Comparison of ENCODE assay signal across 19 cellular contexts in genomic region chr6:138503881-138504680, GRCh38. TPM values are rescaled to one million over a fixed set of nuclear protein-coding genes. Genes with fewer than 3 reads are reported as not detected.
DNase-seq lines count a peak whose midpoint lies in the region; ATAC-seq and TF ChIP-seq lines count a peak whose summit lies in the region.
"Had no signal": no experiment of that assay in that cellular context is flagged by ENCODE, and none has a peak within 500 bp of the region (broad histone marks: within the 10 kb centered on the region; RNA-seq: fewer than 3 reads in every experiment).

No MANE protein-coding gene starts in this region.

- TF ChIP-seq POLR2A in transverse colon (IDR thresholded peaks at IDR 0.05): peak; percentile 43

- DNase-seq in HT-29 (ENCODE audit: low spot score) (peak; percentile 61), amniotic epithelial cell (ENCODE audit: low read depth) (peak; percentile 23), transverse colon (no peak), NCI-H524 treated with DMSO at 0.1 percent for 48 hours (lab: John Stamatoyannopoulos, UW) (no peak), activated gamma-delta T cell (lab: John Stamatoyannopoulos, UW) (no peak)
- DNase-seq: activated CD8-positive, alpha-beta T cell treated with anti-CD3 and anti-CD28 coated beads for 36 hours; activated T-cell treated with anti-CD3 and anti-CD28 coated beads, Interleukin-2, amount 50 U/mL, for 48 hours; BE2C; DMS153; naive thymus-derived CD8-positive, alpha-beta T cell; NCI-H187 treated with DMSO at 0.1 percent for 48 hours; NCI-H345; RPMI8226; testis had no signal

- H3K4me3 ChIP-seq in liver (ENCODE audit: low read depth in 1 of 3, low read length in 3 of 3): no peak overlapping the region
- H3K4me3 ChIP-seq in transverse colon: peak overlapping the region in 2 of 4 donors; percentile 2 to 28
- H3K4me3 ChIP-seq: esophagus muscularis mucosa, lung, prostate gland, testis had no signal

- H3K36me3 ChIP-seq in liver (ENCODE audit: control insufficient read depth in 4 of 4, insufficient read depth in 3 of 4, low read depth in 1 of 4, low read length in 3 of 4): no peaks in the 10 kb centered on the region
- no peaks in the 10 kb centered on the region for H3K36me3 ChIP-seq in transverse colon
- H3K36me3 ChIP-seq: BE2C, esophagus muscularis mucosa, prostate gland had no signal

- ATAC-seq in HG02885 (IDR thresholded peaks at IDR 0.05; ENCODE audit: poor library complexity, unreplicated experiment): no peak
- ATAC-seq: activated CD8-positive, alpha-beta T cell treated with anti-CD3 and anti-CD28 coated beads for 36 hours; naive thymus-derived CD8-positive, alpha-beta T cell had no signal

- H3K27ac ChIP-seq in liver (ENCODE audit: low read depth in 1 of 2, low read length in 2 of 2) (peak overlapping the region; percentile 77 to 81), transverse colon (peak overlapping the region; percentile 87 to 93 (median 88))
- H3K27ac ChIP-seq: esophagus muscularis mucosa, prostate gland, testis had no signal

- intact Hi-C loops in transverse colon (cut with DNase I; ENCODE audit: low total_unique reads): loop anchor here (10.0 kb wide), 1 partner anchor 389 kb away; no protein-coding TSS in a partner anchor

- H3K9ac ChIP-seq in liver (ENCODE audit: low read depth in 1 of 2, low read length in 2 of 2): peak overlapping the region in 1 of 2 donors; percentile 8

- H3K4me1 ChIP-seq in liver (ENCODE audit: control insufficient read depth in 4 of 4, insufficient read depth in 4 of 4, low read length in 3 of 4) (peaks cover 12 to 86% (median 76%) of the 10 kb centered on the region in 4 donors), transverse colon (peaks cover 15 to 89% (median 49%) of the 10 kb centered on the region in 4 donors)
- H3K4me1 ChIP-seq: BE2C, prostate gland, testis had no signal

- 35% methylated on average over 7 of the region's 7 CpGs for WGBS in liver
- WGBS in transverse colon (ENCODE audit: low coverage in 1 of 2), 2 donors: 41 to 46% methylated on average over 6 to 7 of the region's 7 CpGs

- H3K9me3 ChIP-seq in liver (ENCODE audit: control insufficient read depth in 4 of 4, low read length in 3 of 4) (no peaks in the 10 kb centered on the region), transverse colon (no peaks in the 10 kb centered on the region)
- H3K9me3 ChIP-seq: BE2C, esophagus muscularis mucosa, prostate gland, testis had no signal

- in situ Hi-C loops in transverse colon (cut with MboI; ENCODE audit: low pct_ligation_motif_present in 1 of 4, low pct_unique_long_range_greater_than_20kb in 1 of 4, low sequenced_read_pairs in 3 of 4): loop anchor here in 1 of 4 donors (25.0 kb wide), 1 partner anchor 392 kb away; the partner anchor contains the start of gene PERP

- peak; percentile 46 to 54 for TF ChIP-seq RAD21 in liver (IDR thresholded peaks at IDR 0.05)

- TF ChIP-seq EP300 in transverse colon (IDR thresholded peaks at IDR 0.05; ENCODE audit: low read depth): no peak

- TF ChIP-seq CTCF in liver (IDR thresholded peaks at IDR 0.05; ENCODE audit: low read depth, low read length, missing input control) (no peak), transverse colon (IDR thresholded peaks at IDR 0.05) (no peak)

- no peaks in the 10 kb centered on the region for H3K27me3 ChIP-seq in liver (ENCODE audit: control insufficient read depth in 4 of 4, insufficient read depth in 4 of 4, low read length in 3 of 4)
- no peaks in the 10 kb centered on the region for H3K27me3 ChIP-seq in transverse colon
- H3K27me3 ChIP-seq: esophagus muscularis mucosa, testis had no signal

TF ChIP-seq in liver, 16 proteins besides CTCF, POLR2A, EP300 and RAD21:
- TF ChIP-seq ATF3 (IDR thresholded peaks at IDR 0.05) (peak; percentile 71), NR2F2 (IDR thresholded peaks at IDR 0.05) (peak; percentile 73), RXRA (IDR thresholded peaks at IDR 0.05) (peak; percentile 92 to 94), TAF1 (conservative IDR thresholded peaks at IDR 0.05) (peak; percentile 78), REST (IDR thresholded peaks at IDR 0.05) (peak; percentile 91), HNF4G (IDR thresholded peaks at IDR 0.05) (peak; percentile 87), YY1 (IDR thresholded peaks at IDR 0.05) (peak; percentile 63), ZBTB33 (IDR thresholded peaks at IDR 0.05) (peak; percentile 65), FOXA2 (IDR thresholded peaks at IDR 0.05) (peak; percentile 55), MAX (IDR thresholded peaks at IDR 0.05) (peak; percentile 84), SP1 (IDR thresholded peaks at IDR 0.05) (peak; percentile 94), FOXA1 (IDR thresholded peaks at IDR 0.05) (peak; percentile 66), HNF4A (conservative IDR thresholded peaks at IDR 0.05) (peak; percentile 95 to 97), JUND (IDR thresholded peaks at IDR 0.05) (peak; percentile 88 to 91), EGR1 (IDR thresholded peaks at IDR 0.05; ENCODE audit: low read depth in 2 of 2) (peak; percentile 51 to 77), GABPA (IDR thresholded peaks at IDR 0.05 in 1 of 2, conservative IDR thresholded peaks at IDR 0.05 in 1 of 2) (peak in 1 of 2 donors; percentile 19)

RNA-seq across cellular contexts. Expression of gene NHSL1, which starts 4.8 kb away (rescaled TPM):
- 14.1 and 15.6 TPM in 2 replicates for total RNA-seq in HT-29 (2014; rRNA removed; shearing (Covaris generic))
- 10 to 100 TPM; 10.9 to 33.0 TPM for total RNA-seq in liver
- 10 to 100 TPM in 1 of 2 donors, 1 to 10 TPM in 1; 6.6 to 30.4 TPM for polyA plus RNA-seq in liver
- 100 to 1,000 TPM in 2 of 4 donors, 10 to 100 TPM in 2; 73.2 to 117 (median 98.0) TPM for total RNA-seq in transverse colon
- polyA plus RNA-seq: naive thymus-derived CD8-positive, alpha-beta T cell had no signal

Comparison
In these comparisons a context has a peak if more than half of its experiments do, and no peak if none do; other contexts are left out.
1. DNase-seq: peak in HT-29 (single experiment) and amniotic epithelial cell (single experiment); none in transverse colon (single experiment), NCI-H524 treated with DMSO at 0.1 percent for 48 hours (single experiment) and activated gamma-delta T cell (single experiment).